Comparison of ENCODE assay signal across 1 cellular context in genomic region chr5:2105141-2105540, GRCh38.
TF ChIP-seq lines count a peak whose summit lies in the region.

No MANE protein-coding gene starts in this region.

TF ChIP-seq in H1, 55 proteins besides CTCF, POLR2A, EP300 and RAD21 (continued from another document):
- TF ChIP-seq CHD7 (IDR thresholded peaks at IDR 0.05; ENCODE audit: insufficient replicate concordance, low read length) (no peak), EGR1 (IDR thresholded peaks at IDR 0.05; ENCODE audit: borderline replicate concordance, low read depth, low read length) (no peak), E2F6 (IDR thresholded peaks at IDR 0.05) (no peak), RXRA (IDR thresholded peaks at IDR 0.05; ENCODE audit: insufficient read depth, low read depth, low read length) (no peak), MAFK (IDR thresholded peaks at IDR 0.05; ENCODE audit: low read depth, low read length) (peak; percentile 51; the same call in 1 of the 2 replicates)
